Comparison of ENCODE assay signal across 8 cellular contexts in the genomic region with DNA sequence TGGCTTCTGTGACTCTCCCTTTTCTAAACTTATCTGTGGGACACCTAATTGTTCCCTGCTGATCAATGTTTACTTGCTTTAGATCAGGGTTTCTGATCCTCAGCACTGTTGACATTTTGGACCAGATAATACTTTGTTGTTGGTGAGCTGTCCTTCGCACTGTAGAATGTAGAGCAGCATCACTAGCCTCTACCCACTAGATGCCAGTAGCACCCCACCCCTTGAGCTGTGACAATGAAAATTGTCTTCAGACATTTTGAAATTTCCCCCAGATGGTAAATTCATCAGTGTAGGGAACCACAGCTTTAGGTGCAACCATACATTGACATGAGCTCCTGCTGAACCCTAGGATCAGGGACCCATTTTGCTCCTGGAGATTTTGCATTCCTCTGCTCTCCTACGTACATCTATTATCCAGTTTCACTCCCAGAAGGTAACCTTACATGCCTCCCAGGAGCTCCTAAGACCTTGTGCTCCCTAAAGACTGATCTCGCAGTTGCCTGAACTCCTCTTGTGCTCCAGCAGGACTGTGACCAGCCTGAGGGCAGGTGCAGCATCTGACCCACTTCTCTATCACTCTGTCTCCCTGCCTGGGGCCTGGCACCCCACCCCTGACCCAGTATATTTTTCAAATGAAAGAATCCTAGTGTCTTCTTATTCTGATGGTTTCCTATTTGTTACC.
A peak's percentile ranks its signal among the peaks of the same experiment; 100 is the strongest.
DNase-seq lines count a peak whose midpoint lies in the region; FAIRE-seq and TF ChIP-seq lines count a peak whose summit lies in the region.

No MANE protein-coding gene starts in this region.

- 84% methylated on average over 3 of the region's 3 CpGs for WGBS in hepatocyte (ENCODE audit: low lambda C conversion rate, missing lambda C conversion rate)
- 94% methylated on average over 3 of the region's 3 CpGs for WGBS in esophagus muscularis mucosa

- H3K36me3 ChIP-seq in HEK293 (ENCODE audit: control insufficient read depth in 2 of 2, insufficient read depth in 1 of 2, low read length in 2 of 2) = no peaks in the 10 kb centered on the region
- H3K36me3 ChIP-seq in WERI-Rb-1 = no peaks in the 10 kb centered on the region
- no peaks in the 10 kb centered on the region for H3K36me3 ChIP-seq in hepatocyte (replicated peaks; ENCODE audit: insufficient read depth, low read depth)
- no peaks in the 10 kb centered on the region for H3K36me3 ChIP-seq in esophagus muscularis mucosa
- H3K36me3 ChIP-seq in H7 (replicated peaks; ENCODE audit: control insufficient read depth, insufficient read depth, low read length) = no peaks in the 10 kb centered on the region

- TF ChIP-seq CTCF in C4-2B (conservative IDR thresholded peaks at IDR 0.05) (peak; percentile 22; the same call in 1 of the 2 replicates), HEK293 (tag by site-specific recombination; IDR thresholded peaks at IDR 0.05) (peak; percentile 52), WERI-Rb-1 (IDR thresholded peaks at IDR 0.05; ENCODE audit: low read depth, low read length) (peak; percentile 36; the same call in 1 of the 2 replicates), hepatocyte (IDR thresholded peaks at IDR 0.05; ENCODE audit: poor library complexity) (peak; percentile 35), esophagus muscularis mucosa (IDR thresholded peaks at IDR 0.05) (no peak), D721Med (IDR thresholded peaks at IDR 0.05; ENCODE audit: insufficient read depth, missing control alignments) (no peak)

- H3K4me1 ChIP-seq in HEK293 (ENCODE audit: control insufficient read depth, insufficient read depth, low read length) = no peaks in the 10 kb centered on the region
- no peaks in the 10 kb centered on the region for H3K4me1 ChIP-seq in hepatocyte (ENCODE audit: insufficient read depth)
- H3K4me1 ChIP-seq in esophagus muscularis mucosa = no peaks in the 10 kb centered on the region

- peaks cover 24% of the 10 kb centered on the region for H3K27me3 ChIP-seq in WERI-Rb-1 (ENCODE audit: insufficient read depth, low read depth, severe bottlenecking)
- H3K27me3 ChIP-seq in hepatocyte = no peaks in the 10 kb centered on the region
- H3K27me3 ChIP-seq in esophagus muscularis mucosa = peaks cover 0 to 28% (median 0%) of the 10 kb centered on the region in 4 donors
- H3K27me3 ChIP-seq in H7 (ENCODE audit: control insufficient read depth, insufficient read depth, low read length) = no peaks in the 10 kb centered on the region

- no peaks in the 10 kb centered on the region for H3K9me2 ChIP-seq in hepatocyte (replicated peaks; ENCODE audit: insufficient read depth)

- no peaks in the 10 kb centered on the region for H3K79me2 ChIP-seq in hepatocyte

- POLR2A ChIA-PET in HEK293 (lab: Yijun Ruan, JAX) = no interaction called here

- H3K9me3 ChIP-seq in HEK293 (ENCODE audit: control insufficient read depth, insufficient read depth, low read depth, low read length) (no peaks in the 10 kb centered on the region), WERI-Rb-1 (ENCODE audit: severe bottlenecking) (no peaks in the 10 kb centered on the region), hepatocyte (ENCODE audit: low read depth) (no peaks in the 10 kb centered on the region), esophagus muscularis mucosa (no peaks in the 10 kb centered on the region)

- DNase-seq in WERI-Rb-1 (no peak), hepatocyte (ENCODE audit: low spot score) (no peak), esophagus muscularis mucosa (ENCODE audit: extremely low spot score) (no peak), ecto neural progenitor cell (ENCODE audit: low spot score) (no peak), D721Med (ENCODE audit: insufficient read length, low spot score) (no peak), H7 (no peak)

- CTCF ChIA-PET in HEK293 (lab: Yijun Ruan, JAX) = interaction anchor here (0.6 to 2.6 kb wide), 7 partner anchors 14 to 474 kb away, joined by 3 to 13 read pairs (median 3); no protein-coding TSS in a partner anchor

- no peak for TF ChIP-seq EP300 in esophagus muscularis mucosa (IDR thresholded peaks at IDR 0.05)

- no peak for TF ChIP-seq POLR2A in esophagus muscularis mucosa (IDR thresholded peaks at IDR 0.05; ENCODE audit: low read depth)

- FAIRE-seq in D721Med (lab: Jason Lieb, UNC) = no peak

- no peak overlapping the region for H2AFZ ChIP-seq in hepatocyte

- H3K4me2 ChIP-seq in hepatocyte = no peak overlapping the region

- H3K27ac ChIP-seq in C4-2B (no peak overlapping the region), HEK293 (ENCODE audit: extremely low read depth, low read depth, low read length) (no peak overlapping the region), WERI-Rb-1 (no peak overlapping the region), hepatocyte (no peak overlapping the region), esophagus muscularis mucosa (replicated peaks in 1 of 4) (no peak overlapping the region)

- intact Hi-C loops in esophagus muscularis mucosa (cut with DNase I) = no loop called here

- H3K4me3 ChIP-seq in HEK293 (ENCODE audit: low read depth, low read length) (no peak overlapping the region), WERI-Rb-1 (ENCODE audit: low read depth, low read length) (no peak overlapping the region), hepatocyte (no peak overlapping the region), esophagus muscularis mucosa (no peak overlapping the region), H7 (ENCODE audit: insufficient read depth, low read depth, low read length) (no peak overlapping the region)

- H4K20me1 ChIP-seq in hepatocyte (ENCODE audit: insufficient read depth, poor library complexity, severe bottlenecking) = no peaks in the 10 kb centered on the region

TF ChIP-seq in HEK293, 187 proteins besides CTCF, POLR2A, EP300 and RAD21:
- TF ChIP-seq ZNF654 (tag by site-specific recombination; IDR thresholded peaks at IDR 0.05; ENCODE audit: low read depth) (peak; percentile 47), ZNF335 (tag by site-specific recombination; conservative IDR thresholded peaks at IDR 0.05) (no peak)

Comparison
In these comparisons a context has a peak if more than half of its experiments do, and no peak if none do; other contexts are left out.
1. CTCF ChIP-seq: peak in C4-2B (single experiment), HEK293 (single experiment), WERI-Rb-1 (single experiment) and hepatocyte (single experiment); none in esophagus muscularis mucosa (0 of 3) and D721Med (single experiment).